In the genomic region with DNA sequence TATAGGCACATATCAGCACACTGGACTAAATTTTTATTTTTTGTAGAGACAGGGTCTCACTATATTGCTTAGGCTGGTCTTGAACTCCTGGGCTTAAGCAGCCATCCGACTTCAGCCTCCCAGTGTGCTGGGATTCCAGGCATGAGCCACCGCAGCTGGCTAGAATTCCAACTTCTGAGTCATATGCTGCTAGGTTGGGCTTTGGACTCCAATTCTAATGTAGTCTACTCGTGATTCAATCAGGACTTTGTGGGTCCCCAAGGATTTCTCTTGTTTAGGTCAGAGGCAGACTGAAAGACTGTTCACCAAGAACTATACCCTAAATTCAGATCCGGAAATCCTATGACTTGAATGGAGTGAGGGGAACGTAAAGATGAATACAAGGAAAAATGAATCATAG, we compare ENCODE assay signal across 20 cellular contexts.
DNase-seq lines count a peak whose midpoint lies in the region; ATAC-seq, FAIRE-seq and TF ChIP-seq lines count a peak whose summit lies in the region.
"Had no signal": no experiment of that assay in that cellular context is flagged by ENCODE, and none has a peak within 500 bp of the region (broad histone marks: within the 10 kb centered on the region; RNA-seq: fewer than 3 reads in every experiment).

No MANE protein-coding gene starts in this region.

- no peaks in the 10 kb centered on the region for H4K20me1 ChIP-seq in HepG2 (ENCODE audit: insufficient read depth, low read length)

- H2AFZ ChIP-seq in HepG2 (ENCODE audit: low read length), result no peak overlapping the region

- in situ Hi-C loops in HepG2 (cut with HindIII; ENCODE audit: extremely low pct_ligation_motif_present, low pct_unique_long_range_greater_than_20kb), result no loop called here
- in situ Hi-C loops in SK-MEL-5 (cut with HindIII; ENCODE audit: low pct_unique_long_range_greater_than_20kb, low sequenced_read_pairs), result no loop called here

- no TSS peak for BruUV-seq in HepG2 (replicated peaks; lab: Mats Ljungman, UMichigan)

- DNase-seq in HepG2 (ENCODE audit: low spot score) (peak; percentile 44), right lobe of liver (no peak), SK-MEL-5 (ENCODE audit: low read depth, low spot score) (peak; percentile 98), fibroblast of pulmonary artery (ENCODE audit: low read depth) (peak; percentile 75), NCI-H2196 (lab: John Stamatoyannopoulos, UW; ENCODE audit: unreplicated experiment) (no peak), adrenal gland (no peak), foreskin keratinocyte (no peak)
- DNase-seq: activated CD4-positive, alpha-beta T cell treated with anti-CD3 and anti-CD28 coated beads, Interleukin-2, amount 50 U/mL, for 4 hours; activated T-cell treated with anti-CD3 and anti-CD28 coated beads, Interleukin-2, amount 50 U/mL, for 4 hours; MM.1S; mucosa of descending colon; NCI-H1930; NCI-H526; nucleus accumbens; sigmoid colon; stimulated activated CD4-positive, alpha-beta T cell treated with anti-CD3 and anti-CD28 coated beads, Interleukin-4, amount 100 ng/mL, for 4 hours; thyroid gland had no signal

- H3K27me3 ChIP-seq in HepG2 (ENCODE audit: control insufficient read depth in 1 of 2, insufficient read depth in 2 of 2, low read length in 2 of 2) (no peaks in the 10 kb centered on the region), right lobe of liver (no peaks in the 10 kb centered on the region), adrenal gland (no peaks in the 10 kb centered on the region), foreskin keratinocyte (no peaks in the 10 kb centered on the region)
- H3K27me3 ChIP-seq: thyroid gland had no signal

- H3K9me3 ChIP-seq in HepG2 (ENCODE audit: low read length) (no peaks in the 10 kb centered on the region), right lobe of liver (no peaks in the 10 kb centered on the region), adrenal gland (replicated peaks in 1 of 3) (peaks cover 0 to 4% (median 0%) of the 10 kb centered on the region in 3 donors)
- H3K9me3 ChIP-seq: mucosa of descending colon, sigmoid colon, thyroid gland had no signal

- FAIRE-seq in HepG2 (lab: Jason Lieb, UNC), result no peak
- FAIRE-seq: A204.1, endothelial cell of umbilical vein had no signal

- no peak overlapping the region for H3K9ac ChIP-seq in HepG2 (ENCODE audit: insufficient read depth, low read depth, low read length)

- intact Hi-C loops in HepG2 (cut with micrococcal nuclease; ENCODE audit: unreplicated experiment) (no loop called here), right lobe of liver (cut with DNase I) (no loop called here), adrenal gland (cut with DNase I) (no loop called here)

- H3K4me2 ChIP-seq in HepG2 (ENCODE audit: low read depth, low read length), result no peak overlapping the region

- TF ChIP-seq EP300 in HepG2 (IDR thresholded peaks at IDR 0.05; ENCODE audit: low read depth in 2 of 2, low read length in 2 of 2), result no peak
- TF ChIP-seq EP300 in HepG2 (CRISPR knock-in tag; IDR thresholded peaks at IDR 0.05; ENCODE audit: borderline replicate concordance), result no peak

- H3K4me1 ChIP-seq in HepG2 (ENCODE audit: insufficient read depth, low read length) (peaks cover 15% of the 10 kb centered on the region), right lobe of liver (no peaks in the 10 kb centered on the region), adrenal gland (replicated peaks in 1 of 2) (no peaks in the 10 kb centered on the region), foreskin keratinocyte (no peaks in the 10 kb centered on the region)
- H3K4me1 ChIP-seq: sigmoid colon, thyroid gland had no signal

- no peaks in the 10 kb centered on the region for H3K79me2 ChIP-seq in HepG2 (ENCODE audit: insufficient read depth, low read length)

- H3K27ac ChIP-seq in HepG2 (ENCODE audit: extremely low read length, insufficient read depth, low read length) (no peak overlapping the region), right lobe of liver (no peak overlapping the region), adrenal gland (no peak overlapping the region), foreskin keratinocyte (no peak overlapping the region)
- H3K27ac ChIP-seq: sigmoid colon, thyroid gland had no signal

- TF ChIP-seq POLR2A in HepG2 (IDR thresholded peaks at IDR 0.05; ENCODE audit: insufficient read depth in 1 of 2, low read depth in 2 of 2, low read length in 2 of 2) (no peak), right lobe of liver (IDR thresholded peaks at IDR 0.05) (no peak), adrenal gland (IDR thresholded peaks at IDR 0.05) (no peak)

- TF ChIP-seq CTCF in HepG2 (CRISPR knock-in tag; IDR thresholded peaks at IDR 0.05), result no peak
- TF ChIP-seq CTCF in right lobe of liver (IDR thresholded peaks at IDR 0.05), result no peak
- TF ChIP-seq CTCF in fibroblast of pulmonary artery (IDR thresholded peaks at IDR 0.05; ENCODE audit: low read length, missing control alignments), result no peak
- TF ChIP-seq CTCF in adrenal gland (IDR thresholded peaks at IDR 0.05), result no peak
- TF ChIP-seq CTCF in foreskin keratinocyte (conservative IDR thresholded peaks at IDR 0.05), result no peak

- no peak overlapping the region for H3K4me3 ChIP-seq in HepG2 (replicated peaks in 1 of 3; ENCODE audit: insufficient read depth in 1 of 3, low read depth in 2 of 3, low read length in 3 of 3)
- H3K4me3 ChIP-seq in right lobe of liver, result no peak overlapping the region
- no peak overlapping the region for H3K4me3 ChIP-seq in fibroblast of pulmonary artery (replicated peaks; ENCODE audit: low read depth, low read length)
- H3K4me3 ChIP-seq in adrenal gland, result no peak overlapping the region
- H3K4me3 ChIP-seq: mucosa of descending colon, sigmoid colon, thyroid gland had no signal

- 7% methylated on average over 5 of the region's 5 CpGs for WGBS in HepG2 (ENCODE audit: low lambda C conversion rate)
- WGBS in right lobe of liver (ENCODE audit: insufficient coverage, low coverage, low lambda C conversion rate, missing lambda C conversion rate), result 80% methylated on average over 3 of the region's 5 CpGs
- WGBS in adrenal gland, 4 donors, result 79 to 86% (median 83%) methylated on average over 5 of the region's 5 CpGs

- no peak for TF ChIP-seq RAD21 in HepG2 (CRISPR knock-in tag; IDR thresholded peaks at IDR 0.05)

- H3K36me3 ChIP-seq in HepG2 (replicated peaks in 1 of 2; ENCODE audit: control insufficient read depth in 1 of 2, insufficient read depth in 2 of 2, low read length in 2 of 2), result no peaks in the 10 kb centered on the region
- H3K36me3 ChIP-seq in right lobe of liver, result no peaks in the 10 kb centered on the region
- H3K36me3 ChIP-seq in adrenal gland (replicated peaks in 1 of 2), result no peaks in the 10 kb centered on the region
- H3K36me3 ChIP-seq: sigmoid colon, thyroid gland had no signal

- CTCF ChIA-PET in HepG2 (lab: Yijun Ruan, JAX; ENCODE audit: low intra/inter-chr PET ratio, low total read pairs), result no interaction called here

- POLR2A ChIA-PET in HepG2 (lab: Yijun Ruan, JAX), result no interaction called here

- ATAC-seq in HepG2, result peak; percentile 92
- ATAC-seq in right lobe of liver, result no peak
- no peak for ATAC-seq in foreskin keratinocyte
- no peak for ATAC-seq in HG03521 (IDR thresholded peaks at IDR 0.05; ENCODE audit: unreplicated experiment)
- ATAC-seq: activated T-cell treated with anti-CD3 and anti-CD28 coated beads, Interleukin-2, amount 50 U/mL, for 4 hours; mucosa of descending colon had no signal

TF ChIP-seq in HepG2, 621 proteins besides CTCF, POLR2A, EP300 and RAD21:
- TF ChIP-seq TEAD3 (CRISPR knock-in tag; optimal IDR thresholded peaks at IDR 0.05; ENCODE audit: borderline replicate concordance), result peak; percentile 59
- TF ChIP-seq FOSL2 (CRISPR knock-in tag; IDR thresholded peaks at IDR 0.05), result peak; percentile 71
- TF ChIP-seq ZNF234 (CRISPR knock-in tag; conservative IDR thresholded peaks at IDR 0.05), result no peak
- no peak for TF ChIP-seq ZNF12 (CRISPR knock-in tag; IDR thresholded peaks at IDR 0.05)
- 0 out of 2 replicates have a peak, but pooled peaks have one; percentile 11 for TF ChIP-seq SAP130 (CRISPR knock-in tag; IDR thresholded peaks at IDR 0.05; ENCODE audit: low read depth)
- TF ChIP-seq PATZ1 (CRISPR knock-in tag; IDR thresholded peaks at IDR 0.05), result no peak
- TF ChIP-seq RFX5 (IDR thresholded peaks at IDR 0.05; ENCODE audit: low read depth, low read length), result peak; percentile 62; the same call in 1 of the 2 replicates
- TF ChIP-seq ZNF317 (CRISPR knock-in tag; IDR thresholded peaks at IDR 0.05), result no peak
- no peak for TF ChIP-seq CBX2 (IDR thresholded peaks at IDR 0.05; ENCODE audit: low read depth, low read length)
- no peak for TF ChIP-seq CBX2 (CRISPR knock-in tag; IDR thresholded peaks at IDR 0.05; ENCODE audit: low read depth)
- TF ChIP-seq SOX5 (CRISPR knock-in tag; IDR thresholded peaks at IDR 0.05; ENCODE audit: borderline replicate concordance), result no peak
TF ChIP-seq in HepG2: peak in this region for 4.

Comparison
In these comparisons a context has a peak if more than half of its experiments do, and no peak if none do; other contexts are left out.
1. DNase-seq: peak in HepG2 (single experiment), SK-MEL-5 (single experiment) and fibroblast of pulmonary artery (single experiment); none in right lobe of liver (0 of 3), NCI-H2196 (single experiment), adrenal gland (0 of 7) and foreskin keratinocyte (0 of 2).